ENCODE assay signal across 8 cellular contexts in the genomic region with DNA sequence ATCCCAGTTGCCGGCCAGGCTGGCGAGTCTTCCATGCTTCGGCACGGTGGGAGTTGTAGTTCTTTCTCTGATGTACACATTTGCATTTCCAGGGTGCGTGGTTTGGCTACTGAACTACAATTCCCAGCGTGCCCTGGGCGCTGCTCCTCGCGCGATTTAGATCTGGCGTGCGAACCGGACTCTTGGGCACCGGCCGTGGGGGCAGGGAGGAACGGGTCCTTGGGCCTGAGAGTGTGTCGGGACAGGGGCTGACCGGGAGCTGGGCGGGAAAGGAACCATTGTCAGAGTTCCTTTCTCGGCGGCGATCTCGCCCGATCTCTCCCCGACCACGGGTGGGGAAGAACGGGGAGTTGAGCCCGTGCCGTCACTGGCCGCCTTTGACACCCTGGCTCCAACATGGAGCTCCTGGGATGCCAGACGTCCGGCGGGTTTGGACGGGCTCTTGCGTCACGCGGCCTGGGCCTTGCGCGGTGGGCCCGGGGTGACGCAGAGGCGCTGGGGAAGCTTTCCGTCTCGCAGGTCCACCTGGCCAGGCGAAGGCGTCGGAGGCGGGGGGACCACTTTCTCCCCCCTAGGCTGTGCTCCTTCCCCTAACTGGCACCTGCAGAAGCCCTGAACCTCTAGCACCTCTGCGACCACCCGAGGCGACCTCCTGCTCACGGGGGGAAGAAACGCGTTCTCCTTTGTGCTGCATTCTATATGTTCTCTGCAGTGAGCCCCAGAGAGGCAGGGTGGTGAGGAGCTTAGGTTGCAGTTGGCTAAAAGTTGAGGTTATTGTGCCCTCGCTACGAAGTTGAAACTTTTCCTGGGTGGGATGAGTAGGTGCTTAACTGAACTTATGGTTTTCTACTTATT. TPM values are rescaled to one million over a fixed set of nuclear protein-coding genes. Genes with fewer than 3 reads are reported as not detected.
DNase-seq lines count a peak whose midpoint lies in the region; ATAC-seq and TF ChIP-seq lines count a peak whose summit lies in the region.

No MANE protein-coding gene starts in this region.

- H3K4me1 Mint-ChIP-seq in activated B cell treated with CpG ODN at 0.5 μM for 24 hours: peaks cover 39% of the 10 kb centered on the region

- ATAC-seq in GM19023 (IDR thresholded peaks at IDR 0.05; ENCODE audit: unreplicated experiment) (peak; percentile 81), HG03196 (IDR thresholded peaks at IDR 0.05; ENCODE audit: unreplicated experiment) (peak; percentile 83), activated B cell treated with CpG ODN at 0.5 μM for 24 hours (ENCODE audit: low read depth) (peak; percentile 76)

- H3K4me3 ChIP-seq in cardiac fibroblast (replicated peaks in 1 of 2; ENCODE audit: low read depth in 2 of 2, low read length in 2 of 2) (peak overlapping the region; percentile 97 to 98), skin epidermis (peak overlapping the region; percentile 73 to 97 (median 93))

- no peaks in the 10 kb centered on the region for H3K27me3 Mint-ChIP-seq in activated B cell treated with CpG ODN at 0.5 μM for 24 hours

- H3K27ac ChIP-seq in skin epidermis: peak overlapping the region; percentile 82 to 99 (median 94)

- H3K4me3 Mint-ChIP-seq in activated B cell treated with CpG ODN at 0.5 μM for 24 hours: peak overlapping the region; percentile 99

- TF ChIP-seq CTCF in activated B cell treated with CpG ODN at 0.5 μM for 24 hours (IDR thresholded peaks at IDR 0.05): no peak
- TF ChIP-seq CTCF in cardiac fibroblast (IDR thresholded peaks at IDR 0.05; ENCODE audit: low read depth, low read length): no peak

- peaks cover 17% of the 10 kb centered on the region for H3K36me3 Mint-ChIP-seq in activated B cell treated with CpG ODN at 0.5 μM for 24 hours (ENCODE audit: low read depth)

- POLR2A ChIA-PET in activated B cell treated with CpG ODN at 0.5 μM for 24 hours (lab: Charles Lee): interaction anchor here (0.6 to 2.1 kb wide), 14 partner anchors 9 to 889 kb away, joined by 3 to 22 read pairs (median 8); partner anchors contain the start of genes IMMP2L, TMEM168 and ZNF277

- no peaks in the 10 kb centered on the region for H3K9me3 Mint-ChIP-seq in activated B cell treated with CpG ODN at 0.5 μM for 24 hours

- intact Hi-C loops in activated B cell treated with CpG ODN at 0.5 μM for 24 hours (cut with micrococcal nuclease): loop anchor here (1.0 to 2.0 kb wide), 8 partner anchors 59 to 1368 kb away; partner anchors contain the start of genes DOCK4, IMMP2L, SMIM30 and TMEM168

- peak; percentile 91 for DNase-seq in AG08395 (ENCODE audit: low spot score)
- DNase-seq in NCI-H2227 treated with DMSO at 0.1 percent for 48 hours (lab: John Stamatoyannopoulos, UW): peak; percentile 97
- peak; percentile 77 for DNase-seq in activated B cell treated with CpG ODN at 0.5 μM for 24 hours
- DNase-seq in cardiac fibroblast (ENCODE audit: low read depth in 2 of 2): peak; percentile 97 to 98
- DNase-seq in iPS-NIHi7 (ENCODE audit: extremely low spot score): peak; percentile 85

- CTCF ChIA-PET in activated B cell treated with CpG ODN at 0.5 μM for 24 hours (lab: Charles Lee): interaction anchor here (0.7 kb wide), 1 partner anchor 14 kb away, joined by 4 read pairs; no protein-coding TSS in a partner anchor

- H3K27ac Mint-ChIP-seq in activated B cell treated with CpG ODN at 0.5 μM for 24 hours: peak overlapping the region; percentile 99

RNA-seq across cellular contexts. Expression of gene IFRD1, which starts 0.8 kb away (rescaled TPM):
- total RNA-seq in activated B cell treated with CpG ODN at 0.5 μM for 24 hours: 58.7 and 67.0 TPM in 2 replicates

RNA-seq across cellular contexts. Expression of gene LSMEM1, which starts 29.8 kb away (rescaled TPM):
- total RNA-seq in activated B cell treated with CpG ODN at 0.5 μM for 24 hours: 0.61 and 1.1 TPM in 2 replicates

Comparison
In these comparisons a context has a peak if more than half of its experiments do, and no peak if none do; other contexts are left out.
1. Peak in every context shown above with its lines: DNase-seq, ATAC-seq, H3K4me3 ChIP-seq and H3K27ac ChIP-seq.